Comparison of ENCODE assay signal across 9 cellular contexts in genomic region chr19:47351545-47351944, GRCh38. TPM values are rescaled to one million over a fixed set of nuclear protein-coding genes. Genes with fewer than 3 reads are reported as not detected.
DNase-seq lines count a peak whose midpoint lies in the region; ATAC-seq and TF ChIP-seq lines count a peak whose summit lies in the region.
"Had no signal": no experiment of that assay in that cellular context is flagged by ENCODE, and none has a peak within 500 bp of the region (broad histone marks: within the 10 kb centered on the region; RNA-seq: fewer than 3 reads in every experiment).

No MANE protein-coding gene starts in this region.

- no peak for TF ChIP-seq CTCF in brain (conservative IDR thresholded peaks at IDR 0.05)

- H3K4me3 Mint-ChIP-seq in brain = peak overlapping the region; percentile 69 to 81 (median 79)
- H3K4me3 Mint-ChIP-seq in naive thymus-derived CD8-positive, alpha-beta T cell = peak overlapping the region in 9 of 10 donors; percentile 9 to 66 (median 50)

- DNase-seq in NCI-H1694 treated with DMSO at 0.1 percent for 48 hours (lab: John Stamatoyannopoulos, UW) (peak; percentile 12), NCI-H1694 (lab: John Stamatoyannopoulos, UW) (no peak), M059J (ENCODE audit: low read depth) (peak; percentile 43), HuH-7.5 (ENCODE audit: low spot score) (no peak), GF-D8 (lab: John Stamatoyannopoulos, UW) (no peak)
- DNase-seq in naive thymus-derived CD8-positive, alpha-beta T cell = peak in 1 of 10 donors; percentile 2

- POLR2A ChIA-PET in naive thymus-derived CD8-positive, alpha-beta T cell (lab: Charles Lee) = no interaction called here

- ATAC-seq in naive thymus-derived CD8-positive, alpha-beta T cell = no peak
- no peak for ATAC-seq in HG03097 (IDR thresholded peaks at IDR 0.05; ENCODE audit: low FRiP score, unreplicated experiment)

- peaks cover 10% of the 10 kb centered on the region for H3K27me3 Mint-ChIP-seq in brain
- peaks cover 0 to 2% (median 0%) of the 10 kb centered on the region in 5 donors for H3K27me3 Mint-ChIP-seq in naive thymus-derived CD8-positive, alpha-beta T cell

- peaks cover 0 to 4% (median 2%) of the 10 kb centered on the region in 5 experiments for H3K9me3 Mint-ChIP-seq in brain
- H3K9me3 Mint-ChIP-seq in naive thymus-derived CD8-positive, alpha-beta T cell = no peaks in the 10 kb centered on the region

- H3K36me3 Mint-ChIP-seq in brain = peaks cover 68% of the 10 kb centered on the region
- peaks cover 0 to 35% (median 13%) of the 10 kb centered on the region in 3 donors for H3K36me3 Mint-ChIP-seq in naive thymus-derived CD8-positive, alpha-beta T cell

- peak overlapping the region; percentile 26 to 97 (median 82) for H3K27ac Mint-ChIP-seq in brain
- H3K27ac Mint-ChIP-seq in naive thymus-derived CD8-positive, alpha-beta T cell = peak overlapping the region in 5 of 10 donors; percentile 37 to 73 (median 49)

- H3K4me1 Mint-ChIP-seq in brain = peaks cover 50% of the 10 kb centered on the region
- peaks cover 18 to 63% (median 40%) of the 10 kb centered on the region in 4 donors for H3K4me1 Mint-ChIP-seq in naive thymus-derived CD8-positive, alpha-beta T cell

RNA-seq across cellular contexts. Expression of gene DHX34, which starts 2.4 kb away (rescaled TPM):
- total RNA-seq in M059J (2014; rRNA removed; shearing (Covaris generic)) = 10.8 and 16.2 TPM in 2 replicates
- 10.0 TPM for polyA plus RNA-seq in brain (ENCODE audit: insufficient read depth, low read depth, low replicate concordance)
- 10 to 100 TPM; 28.9 to 29.6 TPM for total RNA-seq in naive thymus-derived CD8-positive, alpha-beta T cell
- polyA plus RNA-seq in naive thymus-derived CD8-positive, alpha-beta T cell = 1 to 10 TPM; 3.1 to 9.7 (median 5.2) TPM

RNA-seq across cellular contexts. Expression of gene C5AR2, which starts 19.6 kb away (rescaled TPM):
- total RNA-seq in M059J (2014; rRNA removed; shearing (Covaris generic)) = 0.39 and 0.91 TPM in 2 replicates
- polyA plus RNA-seq in brain (ENCODE audit: insufficient read depth, low read depth, low replicate concordance) = 0.12 TPM
- under 1 TPM; 0.29 to 0.30 TPM for total RNA-seq in naive thymus-derived CD8-positive, alpha-beta T cell
- polyA plus RNA-seq in naive thymus-derived CD8-positive, alpha-beta T cell = not detected
- polyA plus RNA-seq: AG04450 had no signal

RNA-seq across cellular contexts. Expression of gene C5AR1, which starts 41.9 kb away (rescaled TPM):
- 0.05 TPM in 1 of 2 replicates, not detected in the other for total RNA-seq in M059J (2014; rRNA removed; shearing (Covaris generic))
- 3.2 TPM for polyA plus RNA-seq in brain (ENCODE audit: insufficient read depth, low read depth, low replicate concordance)
- 1 to 10 TPM; 2.6 TPM for total RNA-seq in naive thymus-derived CD8-positive, alpha-beta T cell
- under 1 TPM in 1 of 3 donors, not detected in 2; 0.15 TPM for polyA plus RNA-seq in naive thymus-derived CD8-positive, alpha-beta T cell

Comparison
In these comparisons a context has a peak if more than half of its experiments do, and no peak if none do; other contexts are left out.
1. DNase-seq: peak in NCI-H1694 treated with DMSO at 0.1 percent for 48 hours (single experiment) and M059J (single experiment); none in NCI-H1694 (single experiment), HuH-7.5 (single experiment) and GF-D8 (single experiment).